Comparison of ENCODE assay signal across 9 cellular contexts in the genomic region with DNA sequence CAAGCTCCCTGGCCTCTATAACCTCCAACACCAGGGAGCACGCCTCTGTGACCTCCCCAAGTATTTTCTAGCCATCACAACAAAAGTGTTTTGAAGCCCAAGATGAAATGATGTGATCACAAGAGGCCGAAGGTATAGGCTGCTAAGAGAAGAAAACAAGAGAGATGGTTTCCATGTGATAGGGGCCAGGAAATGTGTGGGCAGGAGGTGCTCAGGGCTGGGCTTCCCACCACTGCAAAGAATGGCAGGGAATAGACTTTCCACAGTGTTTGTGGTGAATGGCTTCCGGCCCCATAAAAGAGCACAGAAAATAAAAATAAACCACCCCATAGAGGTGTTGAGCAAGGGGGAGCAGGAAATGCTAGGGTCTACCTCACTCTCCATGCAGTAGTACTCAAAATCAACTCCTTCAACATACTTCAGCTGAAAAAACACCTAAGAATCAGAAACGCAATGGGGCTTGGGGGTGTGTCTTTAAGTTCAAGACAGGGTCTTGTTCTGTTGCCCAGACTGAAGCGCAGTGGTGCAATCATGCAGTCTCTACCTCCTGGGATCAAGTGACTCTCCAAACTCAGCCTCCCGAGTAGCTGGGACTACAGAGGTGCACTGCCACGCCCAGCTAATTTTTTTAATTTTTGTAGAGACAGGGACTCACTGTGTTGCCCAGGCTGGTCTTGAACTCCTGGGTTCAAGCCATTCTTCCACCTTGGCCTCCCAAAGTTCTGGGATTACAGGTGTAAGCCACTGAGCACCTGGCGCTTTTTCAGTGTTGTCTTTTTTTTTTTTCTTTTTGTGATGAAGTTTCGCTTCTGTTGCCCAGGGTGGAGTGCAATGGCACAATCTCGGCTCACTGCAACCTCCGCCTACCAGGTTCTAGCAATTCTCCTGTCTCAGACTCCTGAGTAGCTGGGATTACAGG. TPM values are rescaled to one million over a fixed set of nuclear protein-coding genes. Genes with fewer than 3 reads are reported as not detected.
DNase-seq lines count a peak whose midpoint lies in the region; ATAC-seq, FAIRE-seq and TF ChIP-seq lines count a peak whose summit lies in the region.
"Had no signal": no experiment of that assay in that cellular context is flagged by ENCODE, and none has a peak within 500 bp of the region (broad histone marks: within the 10 kb centered on the region; RNA-seq: fewer than 3 reads in every experiment).

No MANE protein-coding gene starts in this region.

- TF ChIP-seq POLR2A in GM12892 (IDR thresholded peaks at IDR 0.05; ENCODE audit: low read depth, low read length) = peak; percentile 49

- peaks cover 26 to 64% (median 51%) of the 10 kb centered on the region in 3 donors for H3K4me1 ChIP-seq in pancreas

- H3K36me3 Mint-ChIP-seq in activated naive CD4-positive, alpha-beta T cell treated with anti-CD3 and anti-CD28 coated beads, Interleukin-2, amount 50 U/mL, for 24 hours = peaks cover 20% of the 10 kb centered on the region

- peak overlapping the region; percentile 84 for H3K4me3 Mint-ChIP-seq in activated naive CD4-positive, alpha-beta T cell treated with anti-CD3 and anti-CD28 coated beads, Interleukin-2, amount 50 U/mL, for 24 hours

- H3K27me3 ChIP-seq in pancreas = no peaks in the 10 kb centered on the region

- H3K36me3 ChIP-seq in pancreas = peaks cover 0 to 10% (median 3%) of the 10 kb centered on the region in 3 donors

- H3K9me3 ChIP-seq in pancreas = no peaks in the 10 kb centered on the region

- DNase-seq in GM12892 (ENCODE audit: insufficient read length) (no peak), SW480 (ENCODE audit: low spot score) (peak; percentile 70), pancreas (peak in 1 of 6 donors; percentile 22), D341Med (ENCODE audit: low spot score) (no peak), HPDE6-E6E7 (ENCODE audit: extremely low spot score) (no peak), 8988T (no peak)
- DNase-seq: WERI-Rb-1 had no signal

- intact Hi-C loops in pancreas (cut with DNase I) = no loop called here

- peaks cover 9% of the 10 kb centered on the region for H3K9me3 Mint-ChIP-seq in activated naive CD4-positive, alpha-beta T cell treated with anti-CD3 and anti-CD28 coated beads, Interleukin-2, amount 50 U/mL, for 24 hours

- H3K27ac ChIP-seq in pancreas = peak overlapping the region; percentile 24 to 90 (median 56)
- H3K27ac ChIP-seq: WERI-Rb-1 had no signal

- peak; percentile 84 for FAIRE-seq in GM12892 (lab: Jason Lieb, UNC)
- FAIRE-seq in pancreas (lab: Jason Lieb, UNC) = no peak

- TF ChIP-seq CTCF in pancreas (IDR thresholded peaks at IDR 0.05) = no peak

- no peaks in the 10 kb centered on the region for H3K27me3 Mint-ChIP-seq in activated naive CD4-positive, alpha-beta T cell treated with anti-CD3 and anti-CD28 coated beads, Interleukin-2, amount 50 U/mL, for 24 hours

- peaks cover 94% of the 10 kb centered on the region for H3K4me1 Mint-ChIP-seq in activated naive CD4-positive, alpha-beta T cell treated with anti-CD3 and anti-CD28 coated beads, Interleukin-2, amount 50 U/mL, for 24 hours

- ATAC-seq in pancreas (peak in 2 of 4 donors; percentile 10 to 12), GM18870 (IDR thresholded peaks at IDR 0.05; ENCODE audit: unreplicated experiment) (no peak)

- 51 to 54% methylated on average over 11 of the region's 11 CpGs for WGBS in pancreas, 2 donors

- peak overlapping the region in 1 of 4 donors; percentile 1 for H3K4me3 ChIP-seq in pancreas

- H3K27ac Mint-ChIP-seq in activated naive CD4-positive, alpha-beta T cell treated with anti-CD3 and anti-CD28 coated beads, Interleukin-2, amount 50 U/mL, for 24 hours = peak overlapping the region; percentile 97

RNA-seq across cellular contexts. Expression of gene DAD1, which starts 27.1 kb away (rescaled TPM):
- 293 TPM for polyA plus RNA-seq in GM12892 (2012; ENCODE audit: missing spikeins)
- total RNA-seq in pancreas = 100 to 1,000 TPM in 1 of 6 donors, 10 to 100 TPM in 5; 63.3 to 119 (median 85.2) TPM
- 100 to 1,000 TPM in 1 of 2 donors, 10 to 100 TPM in 1; 58.2 to 178 TPM for polyA plus RNA-seq in pancreas

RNA-seq across cellular contexts. Expression of gene ABHD4, which starts 36.2 kb away (rescaled TPM):
- 8.5 TPM for polyA plus RNA-seq in GM12892 (2012; ENCODE audit: missing spikeins)
- total RNA-seq in pancreas = 10 to 100 TPM in 3 of 6 donors, 1 to 10 TPM in 3; 7.6 to 25.9 (median 11.8) TPM
- 10 to 100 TPM in 1 of 2 donors, 1 to 10 TPM in 1; 8.2 to 14.7 TPM for polyA plus RNA-seq in pancreas
